In the genomic region with DNA sequence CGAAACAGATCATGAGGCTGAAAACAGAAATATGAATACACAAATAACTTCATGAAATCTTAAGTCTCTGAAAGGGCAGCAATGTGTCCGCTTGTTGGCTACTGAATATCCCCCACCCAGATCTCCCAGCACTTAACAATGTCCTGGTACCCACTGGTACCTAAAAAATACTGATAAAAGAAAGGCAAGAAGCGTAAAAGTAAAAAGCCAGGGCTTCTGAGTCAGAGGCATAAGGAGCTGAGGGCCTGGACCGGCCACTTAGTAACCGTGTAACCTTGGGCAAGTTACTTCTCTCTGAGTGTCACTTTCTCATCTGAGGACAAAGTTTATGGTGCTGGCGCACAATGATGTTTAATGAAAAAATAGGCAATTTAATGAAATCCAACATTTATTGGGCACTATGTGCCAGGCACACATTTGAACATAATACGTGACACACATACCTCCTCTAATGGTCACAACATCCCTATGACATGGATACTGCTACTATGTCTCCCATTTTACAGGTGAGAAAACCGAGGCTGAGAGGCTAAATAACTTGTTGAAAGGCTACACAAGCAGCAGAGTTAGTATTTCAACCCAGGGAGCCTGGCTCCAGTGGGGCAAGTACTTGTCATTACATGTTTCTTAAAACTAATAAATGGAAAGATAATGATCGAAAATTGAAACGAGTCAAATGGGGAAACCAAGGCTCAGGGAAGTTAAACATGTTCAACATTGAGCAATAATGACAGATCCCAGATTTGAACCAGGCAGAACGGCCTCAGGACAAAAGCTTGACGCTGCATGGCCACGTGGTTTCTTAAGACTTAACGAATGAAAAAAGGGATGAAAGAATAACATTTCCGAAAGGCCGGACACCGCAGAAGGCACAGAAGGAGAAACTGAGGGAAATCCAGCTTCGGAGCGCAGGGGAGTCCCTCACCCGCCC, we compare ENCODE assay signal across 1 cellular context.
TF ChIP-seq lines count a peak whose summit lies in the region.

No MANE protein-coding gene starts in this region.

TF ChIP-seq in IMR-90, 13 proteins besides CTCF, POLR2A, EP300 and RAD21:
- TF ChIP-seq USF2 (IDR thresholded peaks at IDR 0.05; ENCODE audit: low read depth, low read length) (peak; percentile 66), RCOR1 (IDR thresholded peaks at IDR 0.05; ENCODE audit: insufficient replicate concordance, low read length) (peak; percentile 65), CEBPB (IDR thresholded peaks at IDR 0.05; ENCODE audit: low read depth, low read length) (peak; percentile 85), RFX5 (IDR thresholded peaks at IDR 0.05; ENCODE audit: low read depth, low read length) (no peak), MXI1 (IDR thresholded peaks at IDR 0.05; ENCODE audit: borderline replicate concordance, low read depth, low read length) (peak; percentile 61; the same call in 1 of the 2 replicates)
